Comparison of ENCODE assay signal across 9 cellular contexts in the genomic region with DNA sequence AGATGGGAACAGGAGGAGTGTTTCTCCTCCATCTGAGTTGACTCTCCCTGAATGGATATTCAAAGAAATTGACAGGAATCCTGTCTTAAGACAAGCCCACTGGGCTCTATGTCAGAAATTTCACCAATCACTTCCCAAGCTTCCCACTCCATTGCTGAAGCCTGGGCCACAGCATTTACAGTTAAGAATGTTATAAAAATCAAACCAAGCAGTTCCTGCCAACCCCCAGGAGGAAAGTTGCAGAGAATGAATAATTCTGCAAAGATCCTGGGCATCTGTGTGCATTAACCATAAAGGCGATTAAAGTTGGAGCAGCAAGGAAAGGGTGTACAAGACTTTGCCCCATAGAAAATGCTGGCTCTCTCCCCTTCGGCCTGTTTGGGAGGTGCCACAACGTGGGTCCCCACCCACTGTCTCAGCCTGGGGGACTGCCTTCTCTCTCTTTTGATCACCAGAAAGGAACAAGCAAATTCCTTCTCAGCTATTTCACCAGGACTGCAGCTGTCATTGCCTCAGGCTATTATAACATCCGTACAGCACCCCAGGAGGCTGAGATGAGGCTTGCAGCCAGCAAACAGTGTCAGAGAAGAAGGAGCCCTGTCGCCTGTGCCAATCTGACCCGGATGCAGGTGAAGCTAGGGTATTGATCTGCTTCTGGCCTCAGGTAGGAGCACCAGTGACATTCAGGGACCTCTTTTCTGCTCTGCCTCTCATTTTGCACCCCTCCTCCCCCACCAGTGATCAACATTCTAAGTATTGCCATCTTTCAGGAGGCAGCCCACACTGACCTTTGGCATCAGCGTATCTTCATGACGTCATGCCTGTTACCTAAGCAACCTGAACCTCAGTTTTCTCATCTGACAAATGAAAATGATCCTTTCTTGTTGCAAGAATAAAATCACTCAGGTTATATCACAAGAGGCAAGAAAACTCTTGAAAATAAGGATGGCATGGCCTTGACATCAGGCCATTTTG.
A peak's percentile ranks its signal among the peaks of the same experiment; 100 is the strongest.
DNase-seq lines count a peak whose midpoint lies in the region; ATAC-seq, FAIRE-seq and TF ChIP-seq lines count a peak whose summit lies in the region.
"Had no signal": no experiment of that assay in that cellular context is flagged by ENCODE, and none has a peak within 500 bp of the region (broad histone marks: within the 10 kb centered on the region; RNA-seq: fewer than 3 reads in every experiment).

No MANE protein-coding gene starts in this region.

- H4K20me1 ChIP-seq in HepG2 (ENCODE audit: insufficient read depth, low read length): no peaks in the 10 kb centered on the region

- TF ChIP-seq RAD21 in HepG2 (CRISPR knock-in tag; IDR thresholded peaks at IDR 0.05): no peak

- H3K9ac ChIP-seq in HepG2 (ENCODE audit: insufficient read depth, low read depth, low read length): no peak overlapping the region

- no peaks in the 10 kb centered on the region for H3K36me3 ChIP-seq in HepG2 (replicated peaks in 1 of 2; ENCODE audit: control insufficient read depth in 1 of 2, insufficient read depth in 2 of 2, low read length in 2 of 2)

- no peak overlapping the region for H3K4me2 ChIP-seq in HepG2 (ENCODE audit: low read depth, low read length)

- H3K9me3 Mint-ChIP-seq in activated T-helper 2 cell treated with anti-CD3 and anti-CD28 coated beads, Interferon-gamma antibody, Interleukin-2, Interleukin-4, amounts not matched to agents 10 μg/mL and 5 μg/mL and 100 μg/mL, durations not matched to agents 14 hours and 24 hours and 36 hours: no peaks in the 10 kb centered on the region

- no TSS peak for BruUV-seq in HepG2 (replicated peaks; lab: Mats Ljungman, UMichigan)

- FAIRE-seq in HepG2 (lab: Jason Lieb, UNC) (no peak), GM19239 (lab: Jason Lieb, UNC) (no peak)

- POLR2A ChIA-PET in HepG2 (lab: Yijun Ruan, JAX): no interaction called here

- H3K27me3 ChIP-seq in HepG2 (ENCODE audit: control insufficient read depth in 1 of 2, insufficient read depth in 2 of 2, low read length in 2 of 2): peaks cover 0 to 8% of the 10 kb centered on the region in 2 experiments

- TF ChIP-seq CTCF in HepG2 (CRISPR knock-in tag; IDR thresholded peaks at IDR 0.05): no peak

- in situ Hi-C loops in HepG2 (cut with HindIII; ENCODE audit: extremely low pct_ligation_motif_present, low pct_unique_long_range_greater_than_20kb): no loop called here

- WGBS in HepG2 (ENCODE audit: low lambda C conversion rate): 29% methylated on average over 8 of the region's 8 CpGs

- H3K4me1 Mint-ChIP-seq in activated T-helper 2 cell treated with anti-CD3 and anti-CD28 coated beads, Interferon-gamma antibody, Interleukin-2, Interleukin-4, amounts not matched to agents 10 μg/mL and 5 μg/mL and 100 μg/mL, durations not matched to agents 14 hours and 24 hours and 36 hours (ENCODE audit: low read depth): no peaks in the 10 kb centered on the region
- H3K4me1 Mint-ChIP-seq: activated naive CD4-positive, alpha-beta T cell treated with anti-CD3 and anti-CD28 coated beads, Interleukin-2, amount 50 U/mL, for 24 hours had no signal

- H3K27me3 Mint-ChIP-seq in activated T-helper 2 cell treated with anti-CD3 and anti-CD28 coated beads, Interferon-gamma antibody, Interleukin-2, Interleukin-4, amounts not matched to agents 10 μg/mL and 5 μg/mL and 100 μg/mL, durations not matched to agents 14 hours and 24 hours and 36 hours (ENCODE audit: low read depth): no peaks in the 10 kb centered on the region

- TF ChIP-seq POLR2A in HepG2 (IDR thresholded peaks at IDR 0.05; ENCODE audit: insufficient read depth in 1 of 2, low read depth in 2 of 2, low read length in 2 of 2): no peak

- peak; percentile 90 for ATAC-seq in HepG2
- ATAC-seq in HG03342 (IDR thresholded peaks at IDR 0.05; ENCODE audit: unreplicated experiment): no peak

- no peak overlapping the region for H3K27ac ChIP-seq in HepG2 (ENCODE audit: extremely low read length, insufficient read depth, low read length)

- no peak overlapping the region for H3K4me3 Mint-ChIP-seq in activated T-helper 2 cell treated with anti-CD3 and anti-CD28 coated beads, Interferon-gamma antibody, Interleukin-2, Interleukin-4, amounts not matched to agents 10 μg/mL and 5 μg/mL and 100 μg/mL, durations not matched to agents 14 hours and 24 hours and 36 hours (ENCODE audit: low read depth)
- H3K4me3 Mint-ChIP-seq: activated naive CD4-positive, alpha-beta T cell treated with anti-CD3 and anti-CD28 coated beads, Interleukin-2, amount 50 U/mL, for 24 hours had no signal

- peak; percentile 77 for DNase-seq in COLO829 (ENCODE audit: low spot score)
- DNase-seq in NCI-H1092 (lab: John Stamatoyannopoulos, UW): peak; percentile 8
- DNase-seq in amniotic epithelial cell (ENCODE audit: low read depth): peak; percentile 64
- DNase-seq in HepG2 (ENCODE audit: low spot score): no peak
- DNase-seq in activated T-helper 2 cell treated with anti-CD3 and anti-CD28 coated beads, Interferon-gamma antibody, Interleukin-2, Interleukin-4, amounts not matched to agents 10 μg/mL and 5 μg/mL and 100 μg/mL, durations not matched to agents 14 hours and 24 hours and 36 hours (ENCODE audit: low spot score): no peak
- no peak for DNase-seq in activated CD8-positive, alpha-beta memory T cell treated with anti-CD3 and anti-CD28 coated beads, Interleukin-2, amount 50 U/mL, for 4 hours
- DNase-seq in GM19239 (ENCODE audit: insufficient read length, low spot score): no peak

- no peak overlapping the region for H3K27ac Mint-ChIP-seq in activated T-helper 2 cell treated with anti-CD3 and anti-CD28 coated beads, Interferon-gamma antibody, Interleukin-2, Interleukin-4, amounts not matched to agents 10 μg/mL and 5 μg/mL and 100 μg/mL, durations not matched to agents 14 hours and 24 hours and 36 hours
- H3K27ac Mint-ChIP-seq: activated naive CD4-positive, alpha-beta T cell treated with anti-CD3 and anti-CD28 coated beads, Interleukin-2, amount 50 U/mL, for 24 hours had no signal

- no peaks in the 10 kb centered on the region for H3K9me3 ChIP-seq in HepG2 (ENCODE audit: low read length)

- TF ChIP-seq EP300 in HepG2 (IDR thresholded peaks at IDR 0.05; ENCODE audit: low read depth in 2 of 2, low read length in 2 of 2): no peak
- no peak for TF ChIP-seq EP300 in HepG2 (CRISPR knock-in tag; IDR thresholded peaks at IDR 0.05; ENCODE audit: borderline replicate concordance)

- peaks cover 12% of the 10 kb centered on the region for H3K4me1 ChIP-seq in HepG2 (ENCODE audit: insufficient read depth, low read length)

- H3K4me3 ChIP-seq in HepG2 (replicated peaks in 1 of 3; ENCODE audit: insufficient read depth in 1 of 3, low read depth in 2 of 3, low read length in 3 of 3): no peak overlapping the region

- no peak overlapping the region for H2AFZ ChIP-seq in HepG2 (ENCODE audit: low read length)

- H3K36me3 Mint-ChIP-seq in activated T-helper 2 cell treated with anti-CD3 and anti-CD28 coated beads, Interferon-gamma antibody, Interleukin-2, Interleukin-4, amounts not matched to agents 10 μg/mL and 5 μg/mL and 100 μg/mL, durations not matched to agents 14 hours and 24 hours and 36 hours (ENCODE audit: low read depth): no peaks in the 10 kb centered on the region
- H3K36me3 Mint-ChIP-seq: activated naive CD4-positive, alpha-beta T cell treated with anti-CD3 and anti-CD28 coated beads, Interleukin-2, amount 50 U/mL, for 24 hours had no signal

- intact Hi-C loops in HepG2 (cut with micrococcal nuclease; ENCODE audit: unreplicated experiment): no loop called here
- intact Hi-C loops in activated T-helper 2 cell treated with anti-CD3 and anti-CD28 coated beads, Interferon-gamma antibody, Interleukin-2, Interleukin-4, amounts not matched to agents 10 μg/mL and 5 μg/mL and 100 μg/mL, durations not matched to agents 14 hours and 24 hours and 36 hours (cut with micrococcal nuclease): no loop called here

- H3K79me2 ChIP-seq in HepG2 (ENCODE audit: insufficient read depth, low read length): no peaks in the 10 kb centered on the region

- CTCF ChIA-PET in HepG2 (lab: Yijun Ruan, JAX; ENCODE audit: low intra/inter-chr PET ratio, low total read pairs): no interaction called here

TF ChIP-seq in HepG2, 621 proteins besides CTCF, POLR2A, EP300 and RAD21:
- TF ChIP-seq CREB1 (IDR thresholded peaks at IDR 0.05) (peak; percentile 97), CREB1 (CRISPR knock-in tag; IDR thresholded peaks at IDR 0.05) (no peak), ATF7 (IDR thresholded peaks at IDR 0.05) (peak; percentile 99), ATF7 (CRISPR knock-in tag; IDR thresholded peaks at IDR 0.05) (no peak), ZFP82 (CRISPR knock-in tag; IDR thresholded peaks at IDR 0.05; ENCODE audit: borderline replicate concordance) (no peak)

Comparison
In these comparisons a context has a peak if more than half of its experiments do, and no peak if none do; other contexts are left out.
1. DNase-seq: peak in COLO829 (single experiment), NCI-H1092 (single experiment) and amniotic epithelial cell (single experiment); none in HepG2 (single experiment), activated T-helper 2 cell treated with anti-CD3 and anti-CD28 coated beads, Interferon-gamma antibody, Interleukin-2, Interleukin-4, amounts not matched to agents 10 μg/mL and 5 μg/mL and 100 μg/mL, durations not matched to agents 14 hours and 24 hours and 36 hours (single experiment), activated CD8-positive, alpha-beta memory T cell treated with anti-CD3 and anti-CD28 coated beads, Interleukin-2, amount 50 U/mL, for 4 hours (single experiment) and GM19239 (single experiment).